10 cellular contexts compared by ENCODE assay signal in the genomic region with DNA sequence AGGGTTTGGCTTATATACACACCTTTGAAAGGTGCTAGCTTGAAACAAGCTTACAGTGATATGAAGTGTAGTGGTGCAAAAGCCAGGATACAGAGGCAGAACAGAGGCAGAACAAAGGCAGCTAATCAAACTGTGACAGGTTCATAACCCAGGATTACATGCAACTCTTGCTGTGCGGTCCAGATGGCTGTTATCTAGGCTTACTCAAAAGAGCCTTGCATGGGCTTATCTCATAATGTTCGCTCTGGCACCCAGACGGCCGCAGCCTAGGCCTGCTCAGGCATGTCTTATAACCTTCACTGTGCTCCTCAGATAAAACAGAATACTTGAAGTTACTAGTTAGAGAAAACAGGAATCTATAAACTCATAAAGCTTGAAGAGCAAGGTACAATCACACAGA. TPM values are rescaled to one million over a fixed set of nuclear protein-coding genes. Genes with fewer than 3 reads are reported as not detected.
A peak's percentile ranks its signal among the peaks of the same experiment; 100 is the strongest.
DNase-seq lines count a peak whose midpoint lies in the region; ATAC-seq and TF ChIP-seq lines count a peak whose summit lies in the region.
"Had no signal": no experiment of that assay in that cellular context is flagged by ENCODE, and none has a peak within 500 bp of the region (broad histone marks: within the 10 kb centered on the region; RNA-seq: fewer than 3 reads in every experiment).

No MANE protein-coding gene starts in this region.

- DNase-seq in G401 (ENCODE audit: low spot score) (peak; percentile 83), NCI-H82 (lab: John Stamatoyannopoulos, UW) (peak; percentile 98), epithelial cell of prostate (ENCODE audit: low read depth, low spot score) (peak; percentile 22), omental fat pad (ENCODE audit: low spot score) (no peak), NCI-H510A (lab: John Stamatoyannopoulos, UW) (no peak), SHP77 (lab: John Stamatoyannopoulos, UW) (no peak), thyroid gland (no peak)
- DNase-seq: activated gamma-delta T cell had no signal

- no peaks in the 10 kb centered on the region for H3K27me3 ChIP-seq in thyroid gland
- H3K27me3 ChIP-seq: neutrophil had no signal

- H3K9me3 ChIP-seq in thyroid gland = no peaks in the 10 kb centered on the region
- H3K9me3 ChIP-seq: neutrophil had no signal

- TF ChIP-seq CTCF in omental fat pad (IDR thresholded peaks at IDR 0.05) = no peak
- TF ChIP-seq CTCF in thyroid gland (IDR thresholded peaks at IDR 0.05) = no peak

- H3K36me3 ChIP-seq in thyroid gland = no peaks in the 10 kb centered on the region
- H3K36me3 ChIP-seq: neutrophil had no signal

- in situ Hi-C loops in G401 (cut with HindIII; ENCODE audit: low sequenced_read_pairs) = no loop called here

- H3K4me1 ChIP-seq in thyroid gland = no peaks in the 10 kb centered on the region

- 70 to 75% methylated on average over 4 of the region's 4 CpGs for WGBS in thyroid gland, 2 donors

- TF ChIP-seq POLR2A in thyroid gland (IDR thresholded peaks at IDR 0.05) = no peak

- H3K27ac ChIP-seq in epithelial cell of prostate (no peak overlapping the region), thyroid gland (no peak overlapping the region)
- H3K27ac ChIP-seq: neutrophil had no signal

- H3K4me3 ChIP-seq in thyroid gland (replicated peaks in 1 of 3) = no peak overlapping the region

- ATAC-seq in omental fat pad (ENCODE audit: low FRiP score) (peak; percentile 57), HG03039 (IDR thresholded peaks at IDR 0.05; ENCODE audit: unreplicated experiment) (no peak)

- intact Hi-C loops in thyroid gland (cut with DNase I) = no loop called here

RNA-seq across cellular contexts. Expression of gene NOX5, which starts 22.8 kb away (rescaled TPM):
- not detected in 2 replicates for total RNA-seq in G401 (2014; rRNA removed; shearing (Covaris generic))
- total RNA-seq in omental fat pad (under 1 TPM; 0.28 to 0.56 (median 0.42) TPM), thyroid gland (under 1 TPM; 0.22 to 0.88 (median 0.50) TPM)

Comparison
In these comparisons a context has a peak if more than half of its experiments do, and no peak if none do; other contexts are left out.
1. DNase-seq: peak in G401 (single experiment), NCI-H82 (single experiment) and epithelial cell of prostate (single experiment); none in omental fat pad (single experiment), NCI-H510A (single experiment), SHP77 (0 of 2) and thyroid gland (0 of 2).